In the genomic region with DNA sequence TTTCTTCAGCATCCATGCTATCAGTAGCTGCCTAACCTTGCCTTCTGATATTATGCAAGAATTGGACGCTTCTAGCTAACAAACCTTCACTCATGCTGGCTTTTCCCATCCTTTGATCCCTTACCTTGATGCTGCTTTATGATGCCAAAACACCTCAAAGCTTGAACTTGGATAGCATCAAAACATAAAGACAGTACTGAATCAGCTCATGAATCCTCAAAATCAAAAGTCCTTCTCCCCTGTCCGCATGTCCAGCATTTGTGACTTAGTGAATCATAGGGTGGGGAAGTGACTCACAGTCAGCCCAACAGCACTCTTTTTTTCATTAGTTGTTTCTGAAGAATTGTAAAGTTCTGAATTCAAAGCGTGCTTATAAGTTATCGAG, we compare ENCODE assay signal across 10 cellular contexts.
A peak's percentile ranks its signal among the peaks of the same experiment; 100 is the strongest.
DNase-seq lines count a peak whose midpoint lies in the region; ATAC-seq lines count a peak whose summit lies in the region.
"Had no signal": no experiment of that assay in that cellular context is flagged by ENCODE, and none has a peak within 500 bp of the region (broad histone marks: within the 10 kb centered on the region; RNA-seq: fewer than 3 reads in every experiment).

No MANE protein-coding gene starts in this region.

- peak overlapping the region; percentile 60 for H3K27ac Mint-ChIP-seq in activated T-helper 17 cell treated with anti-CD3 and anti-CD28 coated beads, Interleukin-2, amount 50 U/mL, for 72 hours

- peak; percentile 88 for DNase-seq in A172 (ENCODE audit: low spot score)
- DNase-seq in HK-2 (ENCODE audit: unreplicated experiment) = peak; percentile 39
- peak; percentile 49 for DNase-seq in glomerular visceral epithelial cell (ENCODE audit: extremely low spot score)
- DNase-seq in GDM1 (lab: John Stamatoyannopoulos, UW) = no peak
- no peak for DNase-seq in stimulated activated naive CD4-positive, alpha-beta T cell (lab: John Stamatoyannopoulos, UW)
- no peak for DNase-seq in T1000 (lab: John Stamatoyannopoulos, UW)
- DNase-seq: C1 segment of cervical spinal cord, testis had no signal

- peaks cover 21% of the 10 kb centered on the region for H3K4me1 Mint-ChIP-seq in activated T-helper 17 cell treated with anti-CD3 and anti-CD28 coated beads, Interleukin-2, amount 50 U/mL, for 72 hours

- H3K9me3 Mint-ChIP-seq in activated T-helper 17 cell treated with anti-CD3 and anti-CD28 coated beads, Interleukin-2, amount 50 U/mL, for 72 hours = peaks cover 10% of the 10 kb centered on the region

- H3K27me3 Mint-ChIP-seq in activated T-helper 17 cell treated with anti-CD3 and anti-CD28 coated beads, Interleukin-2, amount 50 U/mL, for 72 hours = no peaks in the 10 kb centered on the region

- H3K4me3 Mint-ChIP-seq in activated T-helper 17 cell treated with anti-CD3 and anti-CD28 coated beads, Interleukin-2, amount 50 U/mL, for 72 hours = peak overlapping the region; percentile 48

- ATAC-seq in activated T-helper 17 cell treated with anti-CD3 and anti-CD28 coated beads, Interleukin-2, amount 50 U/mL, for 72 hours (replicated peaks) = peak; percentile 58
- ATAC-seq in HG02678 (IDR thresholded peaks at IDR 0.05; ENCODE audit: unreplicated experiment) = no peak

- peaks cover 5% of the 10 kb centered on the region for H3K36me3 Mint-ChIP-seq in activated T-helper 17 cell treated with anti-CD3 and anti-CD28 coated beads, Interleukin-2, amount 50 U/mL, for 72 hours (ENCODE audit: low read depth)

Comparison
In these comparisons a context has a peak if more than half of its experiments do, and no peak if none do; other contexts are left out.
1. DNase-seq: peak in A172 (single experiment), HK-2 (single experiment) and glomerular visceral epithelial cell (single experiment); none in GDM1 (single experiment), stimulated activated naive CD4-positive, alpha-beta T cell (0 of 6) and T1000 (single experiment).